8 cellular contexts compared by ENCODE assay signal in genomic region chr17:51153210-51154072, GRCh38. TPM values are rescaled to one million over a fixed set of nuclear protein-coding genes. Genes with fewer than 3 reads are reported as not detected.
DNase-seq lines count a peak whose midpoint lies in the region; ATAC-seq and TF ChIP-seq lines count a peak whose summit lies in the region.

Gene NME1, plus strand, starts transcription at chr17:51153559. Its CDS starts 2,096 bp downstream, at chr17:51155655.

- H3K27me3 Mint-ChIP-seq in activated naive CD8-positive, alpha-beta T cell treated with anti-CD3 and anti-CD28 coated beads, Interleukin-2, amount 10 ng/mL, durations not matched to agents 7 days and 5 days = no peaks in the 10 kb centered on the region

- H3K4me3 Mint-ChIP-seq in activated naive CD8-positive, alpha-beta T cell treated with anti-CD3 and anti-CD28 coated beads, Interleukin-2, amount 10 ng/mL, durations not matched to agents 7 days and 5 days = no peak within 1 kb of the TSS

- POLR2A ChIA-PET in activated naive CD8-positive, alpha-beta T cell treated with anti-CD3 and anti-CD28 coated beads, Interleukin-2, amount 10 ng/mL, durations not matched to agents 7 days and 5 days (lab: Charles Lee) = interaction anchor here (0.6 to 2.7 kb wide), 10 partner anchors 8 to 447 kb away, joined by 3 to 23 read pairs (median 4); partner anchors contain the start of genes NME2, SPAG9 and TOB1

- TF ChIP-seq POLR2A in ovary (IDR thresholded peaks at IDR 0.05) = peak; percentile 39

- H3K36me3 Mint-ChIP-seq in activated naive CD8-positive, alpha-beta T cell treated with anti-CD3 and anti-CD28 coated beads, Interleukin-2, amount 10 ng/mL, durations not matched to agents 7 days and 5 days = peaks cover 9% of the 10 kb centered on the region

- ATAC-seq in HG02623 (IDR thresholded peaks at IDR 0.05; ENCODE audit: unreplicated experiment) = peak; percentile 81
- peak; percentile 95 for ATAC-seq in activated naive CD8-positive, alpha-beta T cell treated with anti-CD3 and anti-CD28 coated beads, Interleukin-2, amount 10 ng/mL, durations not matched to agents 7 days and 5 days (ENCODE audit: low read depth)
- peak; percentile 98 for ATAC-seq in Right ventricle myocardium inferior

- intact Hi-C loops in Right ventricle myocardium inferior (cut with DNase I) = loop anchor here (1.0 to 10.0 kb wide), 5 partner anchors 13 to 439 kb away; partner anchors contain the start of genes LUC7L3, NME2 and TOB1
- intact Hi-C loops in ovary (cut with DNase I) = loop anchor here in 2 of 4 donors (5.0 to 10.0 kb wide), 3 partner anchors 36 to 156 kb away; no protein-coding TSS in a partner anchor
- intact Hi-C loops in tibial artery (cut with DNase I; ENCODE audit: low total_unique reads) = loop anchor here (2.0 to 10.0 kb wide), 4 partner anchors 13 to 309 kb away; partner anchors contain the start of genes NME2 and SPAG9

- H3K9me3 ChIP-seq in ovary (no peaks in the 10 kb centered on the region), tibial artery (no peaks in the 10 kb centered on the region)

- H3K4me3 ChIP-seq in GM12864 (ENCODE audit: low read depth, low read length) (peak within 1 kb of the TSS; percentile 53), ovary (peak within 1 kb of the TSS; percentile 36), tibial artery (peak within 1 kb of the TSS; percentile 62 to 83)

- no peaks in the 10 kb centered on the region for H3K36me3 ChIP-seq in ovary
- peaks cover 0 to 6% (median 0%) of the 10 kb centered on the region in 3 donors for H3K36me3 ChIP-seq in tibial artery

- peak; percentile 99 for DNase-seq in GM12864 (ENCODE audit: low read depth)
- peak; percentile 99 for DNase-seq in NCI-H1092 treated with DMSO at 0.1 percent for 48 hours (lab: John Stamatoyannopoulos, UW)
- peak; percentile 99 for DNase-seq in SKM-1 (lab: John Stamatoyannopoulos, UW; ENCODE audit: unreplicated experiment)
- peak; percentile 98 for DNase-seq in activated naive CD8-positive, alpha-beta T cell treated with anti-CD3 and anti-CD28 coated beads, Interleukin-2, amount 10 ng/mL, durations not matched to agents 7 days and 5 days
- peak; percentile 98 for DNase-seq in Right ventricle myocardium inferior (ENCODE audit: missing footprints)
- peak; percentile 92 to 99 (median 96) for DNase-seq in ovary
- DNase-seq in tibial artery = peak; percentile 96 to 98

- no peak within 1 kb of the TSS for H3K27ac Mint-ChIP-seq in activated naive CD8-positive, alpha-beta T cell treated with anti-CD3 and anti-CD28 coated beads, Interleukin-2, amount 10 ng/mL, durations not matched to agents 7 days and 5 days

- TF ChIP-seq CTCF in GM12864 (IDR thresholded peaks at IDR 0.05; ENCODE audit: low read depth, low read length, missing control alignments) (peak; percentile 83), ovary (IDR thresholded peaks at IDR 0.05) (peak; percentile 35 to 92 (median 78)), tibial artery (IDR thresholded peaks at IDR 0.05) (peak; percentile 66 to 79)

- H3K4me1 ChIP-seq in ovary (ENCODE audit: insufficient read depth) (peaks cover 5% of the 10 kb centered on the region), tibial artery (peaks cover 0 to 21% (median 6%) of the 10 kb centered on the region in 4 donors)

- no peaks in the 10 kb centered on the region for H3K9me3 Mint-ChIP-seq in activated naive CD8-positive, alpha-beta T cell treated with anti-CD3 and anti-CD28 coated beads, Interleukin-2, amount 10 ng/mL, durations not matched to agents 7 days and 5 days

- H3K27ac ChIP-seq in ovary (peak within 1 kb of the TSS; percentile 58 to 70), tibial artery (peak within 1 kb of the TSS; percentile 79 to 82)

- H3K4me1 Mint-ChIP-seq in activated naive CD8-positive, alpha-beta T cell treated with anti-CD3 and anti-CD28 coated beads, Interleukin-2, amount 10 ng/mL, durations not matched to agents 7 days and 5 days = peaks cover 8% of the 10 kb centered on the region

- TF ChIP-seq EP300 in ovary (IDR thresholded peaks at IDR 0.05) = no peak

- WGBS in ovary, 3 donors = 0% methylated on average over 60 of the region's 60 CpGs

- H3K27me3 ChIP-seq in ovary (no peaks in the 10 kb centered on the region), tibial artery (no peaks in the 10 kb centered on the region)

RNA-seq across cellular contexts. Expression of gene NME1, which starts in this region (rescaled TPM):
- total RNA-seq in activated naive CD8-positive, alpha-beta T cell treated with anti-CD3 and anti-CD28 coated beads, Interleukin-2, amount 10 ng/mL, durations not matched to agents 7 days and 5 days = 10 to 100 TPM; 71.9 to 73.0 TPM
- total RNA-seq in Right ventricle myocardium inferior (18.8 TPM), ovary (10 to 100 TPM; 17.0 to 83.8 (median 50.5) TPM)
- 10 to 100 TPM; 27.2 to 58.5 TPM for polyA plus RNA-seq in ovary

Comparison
In these comparisons a context has a peak if more than half of its experiments do, and no peak if none do; other contexts are left out.
1. Peak in every context shown above with its lines: DNase-seq, ATAC-seq, H3K4me3 ChIP-seq and H3K27ac ChIP-seq.